21 cellular contexts compared by ENCODE assay signal in genomic region chr9:134315716-134316443, GRCh38. TPM values are rescaled to one million over a fixed set of nuclear protein-coding genes. Genes with fewer than 3 reads are reported as not detected.
DNase-seq lines count a peak whose midpoint lies in the region; ATAC-seq, FAIRE-seq and TF ChIP-seq lines count a peak whose summit lies in the region.
"Had no signal": no experiment of that assay in that cellular context is flagged by ENCODE, and none has a peak within 500 bp of the region (broad histone marks: within the 10 kb centered on the region; RNA-seq: fewer than 3 reads in every experiment).

No MANE protein-coding gene starts in this region.

- H3K4me1 ChIP-seq in kidney (ENCODE audit: control insufficient read depth in 1 of 2, insufficient read depth in 1 of 2, low read depth in 1 of 2, low read length in 2 of 2) = peaks cover 3% of the 10 kb centered on the region in 2 donors
- no peaks in the 10 kb centered on the region for H3K4me1 ChIP-seq in effector memory CD4-positive, alpha-beta T cell (ENCODE audit: control insufficient read depth, insufficient read depth, low read length, poor library complexity, severe bottlenecking)
- H3K4me1 ChIP-seq: adrenal gland had no signal

- TF ChIP-seq CTCF in CD14-positive monocyte (IDR thresholded peaks at IDR 0.05) (no peak), WERI-Rb-1 (IDR thresholded peaks at IDR 0.05; ENCODE audit: low read depth, low read length) (no peak), kidney (IDR thresholded peaks at IDR 0.05; ENCODE audit: borderline replicate concordance, extremely low read depth, insufficient read depth) (no peak)

- H3K36me3 Mint-ChIP-seq in CD14-positive monocyte = no peaks in the 10 kb centered on the region

- H3K9me3 Mint-ChIP-seq in CD14-positive monocyte = peaks cover 0 to 8% (median 4%) of the 10 kb centered on the region in 7 donors

- H3K9me3 ChIP-seq in WERI-Rb-1 (ENCODE audit: severe bottlenecking) (no peaks in the 10 kb centered on the region), kidney (ENCODE audit: control insufficient read depth in 1 of 2, low read length in 2 of 2) (no peaks in the 10 kb centered on the region)
- H3K9me3 ChIP-seq in effector memory CD4-positive, alpha-beta T cell (ENCODE audit: control insufficient read depth, low read length) = no peaks in the 10 kb centered on the region
- H3K9me3 ChIP-seq: adrenal gland, upper lobe of left lung had no signal

- H3K36me3 ChIP-seq in WERI-Rb-1 (no peaks in the 10 kb centered on the region), kidney (ENCODE audit: control insufficient read depth in 1 of 2, insufficient read depth in 2 of 2, low read length in 2 of 2) (no peaks in the 10 kb centered on the region)
- H3K36me3 ChIP-seq in effector memory CD4-positive, alpha-beta T cell (ENCODE audit: control insufficient read depth, insufficient read depth, low read length) = no peaks in the 10 kb centered on the region
- H3K36me3 ChIP-seq: adrenal gland, upper lobe of left lung had no signal

- intact Hi-C loops in CD14-positive monocyte (cut with micrococcal nuclease) (loop anchor here in 1 of 2 donors (5.0 kb wide), 1 partner anchor 144 kb away; no protein-coding TSS in a partner anchor), kidney (cut with DNase I) (no loop called here), posterior vena cava (cut with DNase I) (no loop called here)

- H3K27me3 ChIP-seq in WERI-Rb-1 (ENCODE audit: insufficient read depth, low read depth, severe bottlenecking) = no peaks in the 10 kb centered on the region
- no peaks in the 10 kb centered on the region for H3K27me3 ChIP-seq in effector memory CD4-positive, alpha-beta T cell (replicated peaks; ENCODE audit: control insufficient read depth, insufficient read depth, low read length, poor library complexity, severe bottlenecking)
- H3K27me3 ChIP-seq: adrenal gland, upper lobe of left lung had no signal

- DNase-seq in CD14-positive monocyte (ENCODE audit: low spot score) = peak; percentile 43
- DNase-seq in WERI-Rb-1 = no peak
- peak; percentile 57 for DNase-seq in kidney
- peak; percentile 66 for DNase-seq in posterior vena cava (ENCODE audit: low spot score)
- DNase-seq in effector memory CD4-positive, alpha-beta T cell = no peak
- no peak for DNase-seq in G401 (ENCODE audit: low spot score)
- no peak for DNase-seq in NCI-H526 (lab: John Stamatoyannopoulos, UW)
- DNase-seq: activated CD4-positive, alpha-beta T cell treated with anti-CD3 and anti-CD28 coated beads for 1 hour; activated CD8-positive, alpha-beta T cell treated with anti-CD3 and anti-CD28 coated beads, Interleukin-2, amount 10 ng/mL, durations not matched to agents 7 days and 5 days; activated T-cell treated with anti-CD3 and anti-CD28 coated beads, Interleukin-2, amount 50 U/mL, for 1 hour; CD4-positive, CD25-positive, alpha-beta regulatory T cell; head of caudate nucleus; NCI-H146; NCI-H2171; NCI-H524 treated with DMSO at 0.1 percent for 48 hours; stimulated activated CD4-positive, alpha-beta T cell treated with anti-CD3 and anti-CD28 coated beads, Interleukin-15, amount 100 ng/mL, for 24 hours; SW 1271 had no signal

- H3K27me3 Mint-ChIP-seq in CD14-positive monocyte (ENCODE audit: low read depth in 3 of 3) = peaks cover 17 to 41% (median 18%) of the 10 kb centered on the region in 3 donors

- H3K4me3 ChIP-seq in WERI-Rb-1 (ENCODE audit: low read depth, low read length) = no peak overlapping the region
- no peak overlapping the region for H3K4me3 ChIP-seq in kidney (ENCODE audit: low read length in 2 of 2)
- no peak overlapping the region for H3K4me3 ChIP-seq in effector memory CD4-positive, alpha-beta T cell (ENCODE audit: insufficient read depth, low read depth, low read length, poor library complexity, severe bottlenecking)
- H3K4me3 ChIP-seq: adrenal gland, coronary artery, upper lobe of left lung had no signal

- FAIRE-seq in kidney (lab: Jason Lieb, UNC) = no peak

- H3K27ac ChIP-seq in WERI-Rb-1 (peak overlapping the region; percentile 81), kidney (ENCODE audit: low read depth in 2 of 2, low read length in 2 of 2) (no peak overlapping the region)
- no peak overlapping the region for H3K27ac ChIP-seq in effector memory CD4-positive, alpha-beta T cell (ENCODE audit: insufficient read depth, low read length, poor library complexity, severe bottlenecking)
- H3K27ac ChIP-seq: adrenal gland, coronary artery, upper lobe of left lung had no signal

- peaks cover 9% of the 10 kb centered on the region for H3K4me1 Mint-ChIP-seq in CD14-positive monocyte

- in situ Hi-C loops in G401 (cut with HindIII; ENCODE audit: low sequenced_read_pairs) = loop anchor here (5.0 kb wide), 1 partner anchor 54 kb away; no protein-coding TSS in a partner anchor

- H3K27ac Mint-ChIP-seq in CD14-positive monocyte = no peak overlapping the region
- H3K27ac Mint-ChIP-seq: activated CD8-positive, alpha-beta T cell treated with anti-CD3 and anti-CD28 coated beads, Interleukin-2, amount 10 ng/mL, durations not matched to agents 7 days and 5 days; CD4-positive, CD25-positive, alpha-beta regulatory T cell had no signal

- H3K9ac ChIP-seq in kidney (ENCODE audit: low read length in 2 of 2) = no peak overlapping the region

- ATAC-seq in HG03280 (IDR thresholded peaks at IDR 0.05; ENCODE audit: unreplicated experiment) = no peak
- ATAC-seq: activated CD8-positive, alpha-beta T cell treated with anti-CD3 and anti-CD28 coated beads, Interleukin-2, amount 10 ng/mL, durations not matched to agents 7 days and 5 days had no signal

- no peak overlapping the region for H3K4me3 Mint-ChIP-seq in CD14-positive monocyte
- H3K4me3 Mint-ChIP-seq: activated CD8-positive, alpha-beta T cell treated with anti-CD3 and anti-CD28 coated beads, Interleukin-2, amount 10 ng/mL, durations not matched to agents 7 days and 5 days; CD4-positive, CD25-positive, alpha-beta regulatory T cell had no signal

RNA-seq across cellular contexts. Expression of gene RXRA, which starts 10.4 kb away (rescaled TPM):
- 10 to 100 TPM; 15.8 to 23.2 TPM for polyA plus RNA-seq in CD14-positive monocyte
- 49.5 TPM for total RNA-seq in kidney
- polyA plus RNA-seq in kidney (ENCODE audit: insufficient read depth, low read depth, low replicate concordance) = 24.0 TPM
- 10 to 100 TPM; 41.5 to 44.7 TPM for total RNA-seq in posterior vena cava
- total RNA-seq in G401 (2014; rRNA removed; shearing (Covaris generic)) = 18.9 and 25.8 TPM in 2 replicates

Comparison
In these comparisons a context has a peak if more than half of its experiments do, and no peak if none do; other contexts are left out.
1. DNase-seq: peak in CD14-positive monocyte (single experiment), kidney (single experiment) and posterior vena cava (single experiment); none in WERI-Rb-1 (single experiment), effector memory CD4-positive, alpha-beta T cell (0 of 3), G401 (single experiment) and NCI-H526 (0 of 2).